Comparison of ENCODE assay signal across 18 cellular contexts in genomic region chr5:57037355-57037754, GRCh38.
A peak's percentile ranks its signal among the peaks of the same experiment; 100 is the strongest.
DNase-seq lines count a peak whose midpoint lies in the region; ATAC-seq and TF ChIP-seq lines count a peak whose summit lies in the region.
"Had no signal": no experiment of that assay in that cellular context is flagged by ENCODE, and none has a peak within 500 bp of the region (broad histone marks: within the 10 kb centered on the region; RNA-seq: fewer than 3 reads in every experiment).

No MANE protein-coding gene starts in this region.

- POLR2A ChIA-PET in HEK293T (lab: Yijun Ruan, JAX): no interaction called here

- peaks cover 5% of the 10 kb centered on the region; the same call in 1 of the 2 replicates for H3K27me3 ChIP-seq in GM23248 (replicated peaks; ENCODE audit: insufficient read depth)
- H3K27me3 ChIP-seq in ovary: no peaks in the 10 kb centered on the region
- H3K27me3 ChIP-seq: ascending aorta, Peyer's patch had no signal

- 62 to 66% methylated on average over 6 of the region's 6 CpGs for WGBS in GM23248 (ENCODE audit: low coverage in 1 of 2, low lambda C conversion rate in 2 of 2, missing lambda C conversion rate in 2 of 2), 2 experiments
- WGBS in ovary, 3 donors: 69 to 85% (median 82%) methylated on average over 6 of the region's 6 CpGs

- no peaks in the 10 kb centered on the region for H3K9me2 ChIP-seq in GM23248 (ENCODE audit: insufficient read depth)

- TF ChIP-seq POLR2A in ovary (IDR thresholded peaks at IDR 0.05): no peak

- no peak for TF ChIP-seq EP300 in ovary (IDR thresholded peaks at IDR 0.05)

- H3K27ac ChIP-seq in GM23248 (no peak overlapping the region), ovary (no peak overlapping the region)
- H3K27ac ChIP-seq: ascending aorta, foreskin keratinocyte, Peyer's patch had no signal

- in situ Hi-C loops in ACHN (cut with HindIII; ENCODE audit: low pct_ligation_motif_present, low pct_unique_long_range_greater_than_20kb, low sequenced_read_pairs): no loop called here
- in situ Hi-C loops in GM23248 (cut with MboI): no loop called here

- no peak overlapping the region for H2AFZ ChIP-seq in GM23248

- no peaks in the 10 kb centered on the region for H3K9me3 ChIP-seq in GM23248 (ENCODE audit: low read depth)
- H3K9me3 ChIP-seq in ovary: no peaks in the 10 kb centered on the region
- H3K9me3 ChIP-seq: ascending aorta, Peyer's patch had no signal

- H3K79me2 ChIP-seq in GM23248 (ENCODE audit: insufficient read depth): no peaks in the 10 kb centered on the region

- H3K4me3 ChIP-seq in GM23248 (no peak overlapping the region), ovary (no peak overlapping the region)
- H3K4me3 ChIP-seq: ascending aorta, Peyer's patch had no signal

- CTCF ChIA-PET in HEK293T (lab: Yijun Ruan, JAX): no interaction called here

- no peak for TF ChIP-seq CTCF in ovary (IDR thresholded peaks at IDR 0.05)

- no peak overlapping the region for H3K4me2 ChIP-seq in GM23248 (ENCODE audit: unreplicated experiment)

- no peak overlapping the region for H3K9ac ChIP-seq in GM23248

- H3K4me1 ChIP-seq in GM23248 (ENCODE audit: insufficient read depth) (no peaks in the 10 kb centered on the region), ovary (ENCODE audit: insufficient read depth) (no peaks in the 10 kb centered on the region)
- H3K4me1 ChIP-seq: ascending aorta, foreskin keratinocyte had no signal

- ATAC-seq in HG02938 (IDR thresholded peaks at IDR 0.05; ENCODE audit: unreplicated experiment): no peak
- ATAC-seq: foreskin keratinocyte, left lobe of liver, natural killer cell had no signal

- H3K36me3 ChIP-seq in GM23248 (ENCODE audit: low read depth) (no peaks in the 10 kb centered on the region), ovary (no peaks in the 10 kb centered on the region)
- H3K36me3 ChIP-seq: ascending aorta, Peyer's patch had no signal

- DNase-seq in ACHN (peak; percentile 3), HEK293T (ENCODE audit: extremely low spot score) (peak; percentile 33), SW480 (ENCODE audit: low spot score) (peak; percentile 48), iPS DF 19.7 (ENCODE audit: low read depth, low spot score) (peak; percentile 20), HCEC 1CT (no peak), GM23248 (no peak), ovary (no peak)
- DNase-seq: activated CD4-positive, alpha-beta T cell treated with anti-CD3 and anti-CD28 coated beads, Interleukin-2, amount 50 U/mL, for 1 hour; effector CD8-positive, alpha-beta T cell; foreskin keratinocyte; natural killer cell; NCI-H2081 treated with DMSO at 0.1 percent for 48 hours; Peyer's patch; stimulated activated CD4-positive, alpha-beta T cell treated with anti-CD3 and anti-CD28 coated beads, Interleukin-4, amount 100 ng/mL, for 4 hours; stimulated activated naive CD4-positive, alpha-beta T cell treated with Interleukin-2 at 50 U/mL for 16 hours had no signal

- intact Hi-C loops in ovary (cut with DNase I): no loop called here

- no peaks in the 10 kb centered on the region for H3F3A ChIP-seq in GM23248 (ENCODE audit: insufficient read depth)

- no peaks in the 10 kb centered on the region for H4K20me1 ChIP-seq in GM23248 (ENCODE audit: insufficient read depth)

TF ChIP-seq in HEK293T, 16 proteins besides CTCF, POLR2A, EP300 and RAD21:
- TF ChIP-seq TARDBP (IDR thresholded peaks at IDR 0.05): no peak
- TF ChIP-seq FOXM1 (IDR thresholded peaks at IDR 0.05; ENCODE audit: borderline replicate concordance): no peak
- TF ChIP-seq NFRKB (IDR thresholded peaks at IDR 0.05): no peak
- TF ChIP-seq SP1 (IDR thresholded peaks at IDR 0.05): no peak
- no peak for TF ChIP-seq ZNF384 (IDR thresholded peaks at IDR 0.05)
- no peak for TF ChIP-seq FOXK2 (IDR thresholded peaks at IDR 0.05)

Comparison
In these comparisons a context has a peak if more than half of its experiments do, and no peak if none do; other contexts are left out.
1. DNase-seq: peak in ACHN (single experiment), HEK293T (single experiment), SW480 (single experiment) and iPS DF 19.7 (single experiment); none in HCEC 1CT (single experiment), GM23248 (single experiment) and ovary (0 of 5).